Comparison of ENCODE assay signal across 8 cellular contexts in the genomic region with DNA sequence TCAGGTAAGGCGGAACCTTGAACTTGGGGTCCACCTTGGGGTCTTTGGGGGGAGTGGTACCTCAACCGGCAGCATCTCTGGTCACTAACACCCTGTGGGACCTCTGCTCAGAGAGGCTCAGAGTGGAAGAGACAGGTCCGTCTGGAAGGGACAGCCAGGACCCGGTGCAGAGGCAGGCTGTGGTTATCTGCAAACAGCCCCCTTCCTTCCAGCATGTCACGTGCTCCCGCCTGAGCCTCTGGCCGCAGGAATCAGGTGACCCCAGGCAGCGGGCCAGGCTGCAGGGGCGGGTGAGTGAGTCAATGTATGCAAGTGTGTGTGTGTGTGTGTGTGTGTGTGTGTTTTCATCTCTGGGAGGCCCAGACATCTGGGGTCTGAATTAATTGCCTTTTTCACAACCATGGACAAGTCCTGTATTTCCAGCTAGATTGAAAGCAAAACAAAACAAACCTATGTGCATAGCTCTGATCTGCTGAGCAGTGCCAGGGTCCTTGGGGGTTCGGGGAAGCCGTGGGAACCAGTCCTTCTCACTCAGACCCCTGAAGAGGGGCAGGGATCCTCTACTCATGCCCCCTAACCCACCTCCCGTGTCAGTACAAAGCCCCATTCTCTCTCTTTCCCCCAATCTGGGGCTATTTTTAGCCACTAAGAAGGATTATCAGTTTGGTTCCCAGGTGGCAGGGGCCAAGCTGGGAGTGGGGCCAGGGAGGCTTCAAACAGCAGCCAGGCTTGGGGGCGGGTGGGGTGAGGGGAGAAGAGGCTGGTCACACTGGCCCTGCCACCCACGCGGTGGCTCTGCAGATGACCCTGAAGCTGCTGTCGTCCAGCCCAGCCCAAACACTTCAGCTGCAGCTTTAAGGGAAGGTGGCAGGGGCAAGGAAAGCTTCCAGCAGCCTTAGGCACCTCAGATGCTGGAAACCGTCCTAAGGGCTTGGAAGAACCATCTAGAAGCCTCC. TPM values are rescaled to one million over a fixed set of nuclear protein-coding genes. Genes with fewer than 3 reads are reported as not detected.
A peak's percentile ranks its signal among the peaks of the same experiment; 100 is the strongest.
DNase-seq lines count a peak whose midpoint lies in the region; ATAC-seq and TF ChIP-seq lines count a peak whose summit lies in the region.

No MANE protein-coding gene starts in this region.

- H3K9ac ChIP-seq in mammary epithelial cell (ENCODE audit: insufficient read depth, low read length) = no peak overlapping the region
- no peak overlapping the region for H3K9ac ChIP-seq in skeletal muscle satellite cell (ENCODE audit: low read depth, low read length)

- H3K4me1 ChIP-seq in mammary epithelial cell (ENCODE audit: insufficient read depth, low read length) (peaks cover 24% of the 10 kb centered on the region), skeletal muscle satellite cell (ENCODE audit: control insufficient read depth, insufficient read depth, low read length) (peaks cover 7% of the 10 kb centered on the region)

- peaks cover 9% of the 10 kb centered on the region for H3K9me3 ChIP-seq in mammary epithelial cell (replicated peaks; ENCODE audit: insufficient read depth, low read length)
- H3K9me3 ChIP-seq in skeletal muscle satellite cell (replicated peaks; ENCODE audit: low read length) = no peaks in the 10 kb centered on the region

- H3K4me3 ChIP-seq in mammary epithelial cell (replicated peaks in 1 of 3; ENCODE audit: insufficient read depth in 1 of 3, low read depth in 2 of 3, low read length in 3 of 3) (no peak overlapping the region), skeletal muscle satellite cell (ENCODE audit: low read length) (peak overlapping the region; percentile 40)

- intact Hi-C loops in mammary epithelial cell (cut with micrococcal nuclease) = no loop called here

- H3K4me2 ChIP-seq in mammary epithelial cell (ENCODE audit: insufficient read depth, low read depth, low read length) (no peak overlapping the region), skeletal muscle satellite cell (ENCODE audit: low read length) (peak overlapping the region; percentile 62)

- CTCF ChIA-PET in mammary epithelial cell (lab: Charles Lee; ENCODE audit: low non-redundant PET) = no interaction called here

- no peak overlapping the region for H3K27ac ChIP-seq in mammary epithelial cell (ENCODE audit: insufficient read depth, low read depth, low read length)

- TF ChIP-seq CTCF in mammary epithelial cell (conservative IDR thresholded peaks at IDR 0.05 in 1 of 2, IDR thresholded peaks at IDR 0.05 in 1 of 2; ENCODE audit: extremely low read depth in 1 of 2, insufficient read depth in 1 of 2, low read depth in 1 of 2, low read length in 2 of 2) = no peak

- in situ Hi-C loops in mammary epithelial cell (cut with MboI; ENCODE audit: low sequenced_read_pairs in 2 of 2) = no loop called here

- H4K20me1 ChIP-seq in mammary epithelial cell (ENCODE audit: insufficient read depth, low read length) = no peaks in the 10 kb centered on the region

- WGBS in mammary epithelial cell (ENCODE audit: low coverage, missing lambda C conversion rate) = 12% methylated on average over 8 of the region's 17 CpGs

- BruUV-seq in mammary epithelial cell (replicated peaks; lab: Mats Ljungman, UMichigan) = no TSS peak

- DNase-seq in stimulated activated CD4-positive, alpha-beta T cell treated with anti-CD3 and anti-CD28 coated beads, Interleukin-12 subunit alpha, Interleukin-12 subunit beta, amount 100 ng/mL, for 48 hours (ENCODE audit: low read depth in 2 of 3, low spot score in 1 of 3) = peak; percentile 11 to 16 (median 12)
- no peak for DNase-seq in stimulated activated CD4-positive, alpha-beta T cell treated with anti-CD3 and anti-CD28 coated beads, Interleukin-12 subunit alpha, Interleukin-12 subunit beta, amount 100 ng/mL, for 4 hours
- DNase-seq in KG1 (lab: John Stamatoyannopoulos, UW) = peak; percentile 82
- peak; percentile 65 for DNase-seq in T1000 (lab: John Stamatoyannopoulos, UW)
- peak; percentile 87 for DNase-seq in mammary epithelial cell
- DNase-seq in iPS-NIHi7 (ENCODE audit: extremely low spot score) = peak; percentile 96

- no peaks in the 10 kb centered on the region for H3K79me2 ChIP-seq in mammary epithelial cell (ENCODE audit: insufficient read depth, low read length)

- H3K36me3 ChIP-seq in mammary epithelial cell (ENCODE audit: insufficient read depth, low read length) (no peaks in the 10 kb centered on the region), skeletal muscle satellite cell (ENCODE audit: insufficient read depth, low read length) (no peaks in the 10 kb centered on the region)

- no peak for ATAC-seq in GM21526 (IDR thresholded peaks at IDR 0.05; ENCODE audit: low FRiP score, unreplicated experiment)

- H3K27me3 ChIP-seq in mammary epithelial cell (ENCODE audit: insufficient read depth, low read length) = no peaks in the 10 kb centered on the region
- H3K27me3 ChIP-seq in skeletal muscle satellite cell (ENCODE audit: control insufficient read depth, insufficient read depth, low read length) = peaks cover 3% of the 10 kb centered on the region

- dilution Hi-C loops in mammary epithelial cell (cut with HindIII; ENCODE audit: low sequenced_read_pairs) = no loop called here

- no peak overlapping the region for H2AFZ ChIP-seq in mammary epithelial cell (ENCODE audit: low read depth, low read length)

RNA-seq across cellular contexts. Expression of a gene that starts 31.4 kb away (rescaled TPM):
- 10 to 100 TPM; 21.0 to 23.3 TPM for total RNA-seq in mammary epithelial cell
- polyA plus RNA-seq in mammary epithelial cell = 18.9 TPM
- 32.9 TPM for polyA minus RNA-seq in mammary epithelial cell
- 16.7 and 19.7 TPM in 2 replicates for total RNA-seq in skeletal muscle satellite cell (2012; rRNA removed)
